9 cellular contexts compared by ENCODE assay signal in the genomic region with DNA sequence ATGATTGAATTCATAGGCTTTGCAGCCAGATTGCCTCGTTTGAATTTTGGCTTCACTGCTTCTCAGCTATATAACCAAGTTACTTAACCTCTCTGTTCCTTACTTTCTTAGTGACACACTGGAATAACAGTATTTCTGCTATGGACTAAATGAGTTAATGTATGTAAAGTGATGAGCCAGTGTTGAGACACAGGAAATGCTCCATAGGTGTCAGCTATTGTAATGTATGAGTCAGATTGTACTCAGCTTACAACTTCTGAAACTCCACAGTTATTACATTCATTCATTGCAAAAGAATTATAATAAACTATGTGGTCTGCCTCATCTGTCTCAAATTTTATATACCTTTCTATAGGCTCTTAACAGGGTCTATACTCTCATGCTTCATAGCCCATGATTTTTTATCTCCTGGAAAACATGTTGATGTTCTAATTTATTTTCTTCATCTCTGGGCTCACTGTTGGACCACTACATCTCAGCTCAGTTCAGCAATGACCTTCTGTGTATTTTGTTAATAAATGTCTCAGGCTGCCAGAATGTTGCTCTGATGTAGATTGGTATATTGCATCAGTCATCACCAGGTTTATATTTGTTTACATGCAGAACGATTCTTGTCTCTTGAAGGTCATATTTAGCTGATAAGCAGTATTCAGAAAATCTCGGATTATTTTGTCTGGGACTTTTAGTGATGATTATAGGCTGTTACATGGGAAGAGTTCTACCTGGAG.
A peak's percentile ranks its signal among the peaks of the same experiment; 100 is the strongest.
DNase-seq lines count a peak whose midpoint lies in the region; ATAC-seq and TF ChIP-seq lines count a peak whose summit lies in the region.
"Had no signal": no experiment of that assay in that cellular context is flagged by ENCODE, and none has a peak within 500 bp of the region (broad histone marks: within the 10 kb centered on the region; RNA-seq: fewer than 3 reads in every experiment).

No MANE protein-coding gene starts in this region.

- TF ChIP-seq CTCF in Panc1 (IDR thresholded peaks at IDR 0.05): no peak
- no peak for TF ChIP-seq CTCF in lower lobe of right lung (IDR thresholded peaks at IDR 0.05)
- TF ChIP-seq CTCF in thyroid gland (IDR thresholded peaks at IDR 0.05): no peak

- CTCF ChIA-PET in Panc1 (lab: Charles Lee): interaction anchor here (0.6 kb wide), 1 partner anchor 182 kb away, joined by 5 read pairs; no protein-coding TSS in a partner anchor

- intact Hi-C loops in Panc1 (cut with micrococcal nuclease; ENCODE audit: unreplicated experiment) (no loop called here), lower lobe of right lung (cut with DNase I) (no loop called here), thyroid gland (cut with DNase I) (no loop called here)

- BruUV-seq in Panc1 (replicated peaks; lab: Mats Ljungman, UMichigan): no TSS peak

- TF ChIP-seq POLR2A in thyroid gland (IDR thresholded peaks at IDR 0.05): no peak

- in situ Hi-C loops in Panc1 (cut with HindIII; ENCODE audit: low pct_unique_long_range_greater_than_20kb, low sequenced_read_pairs): no loop called here

- peaks cover 63% of the 10 kb centered on the region for H3K4me1 ChIP-seq in Panc1 (ENCODE audit: control insufficient read depth, insufficient read depth, low read length)
- H3K4me1 ChIP-seq in lower lobe of right lung: no peaks in the 10 kb centered on the region
- no peaks in the 10 kb centered on the region for H3K4me1 ChIP-seq in thyroid gland

- POLR2A ChIA-PET in Panc1 (lab: Charles Lee): no interaction called here

- H3K27ac ChIP-seq in Panc1 (ENCODE audit: low read length) (peak overlapping the region; percentile 91), lower lobe of right lung (no peak overlapping the region), thyroid gland (no peak overlapping the region)
- H3K27ac ChIP-seq: right lobe of liver had no signal

- 75 to 84% methylated on average over 3 of the region's 3 CpGs for WGBS in thyroid gland, 2 donors

- H3K36me3 ChIP-seq in Panc1 (ENCODE audit: control insufficient read depth, insufficient read depth, low read length) (peaks cover 2% of the 10 kb centered on the region; the same call in 1 of the 2 replicates), lower lobe of right lung (no peaks in the 10 kb centered on the region), thyroid gland (no peaks in the 10 kb centered on the region)
- H3K36me3 ChIP-seq: right lobe of liver had no signal

- no peak overlapping the region for H3K4me3 ChIP-seq in Panc1 (ENCODE audit: low read depth in 2 of 2, low read length in 2 of 2)
- no peak overlapping the region for H3K4me3 ChIP-seq in lower lobe of right lung
- H3K4me3 ChIP-seq in thyroid gland (replicated peaks in 1 of 3): no peak overlapping the region
- H3K4me3 ChIP-seq: right lobe of liver had no signal

- DNase-seq in Panc1 (ENCODE audit: low read depth, low spot score) (peak; percentile 96), kidney glomerular epithelial cell (lab: John Stamatoyannopoulos, UW) (peak; percentile 8), NCI-H526 (lab: John Stamatoyannopoulos, UW) (no peak), lower lobe of right lung (no peak), thyroid gland (no peak)
- DNase-seq: right lobe of liver had no signal

- ATAC-seq in GM18499 (IDR thresholded peaks at IDR 0.05; ENCODE audit: insufficient read depth, unreplicated experiment): peak; percentile 51
- peak; percentile 78 for ATAC-seq in HG02610 (IDR thresholded peaks at IDR 0.05; ENCODE audit: unreplicated experiment)
- peak; percentile 90 for ATAC-seq in Panc1
- no peak for ATAC-seq in lower lobe of right lung
- no peak for ATAC-seq in GM19023 (IDR thresholded peaks at IDR 0.05; ENCODE audit: unreplicated experiment)

- H3K9me3 ChIP-seq in Panc1 (ENCODE audit: control insufficient read depth, insufficient read depth, low read depth, low read length): peaks cover 23% of the 10 kb centered on the region
- no peaks in the 10 kb centered on the region for H3K9me3 ChIP-seq in lower lobe of right lung
- no peaks in the 10 kb centered on the region for H3K9me3 ChIP-seq in thyroid gland
- H3K9me3 ChIP-seq: right lobe of liver had no signal

- H3K27me3 ChIP-seq in Panc1 (ENCODE audit: control insufficient read depth, insufficient read depth, low read length) (no peaks in the 10 kb centered on the region), lower lobe of right lung (ENCODE audit: low read depth) (no peaks in the 10 kb centered on the region), thyroid gland (no peaks in the 10 kb centered on the region)
- H3K27me3 ChIP-seq: right lobe of liver had no signal

Comparison
In these comparisons a context has a peak if more than half of its experiments do, and no peak if none do; other contexts are left out.
1. ATAC-seq: peak in GM18499 (single experiment), HG02610 (single experiment) and Panc1 (single experiment); none in lower lobe of right lung (0 of 2) and GM19023 (single experiment).
2. DNase-seq: peak in Panc1 (single experiment) and kidney glomerular epithelial cell (single experiment); none in NCI-H526 (0 of 2), lower lobe of right lung (single experiment) and thyroid gland (0 of 2).